In the genomic region with DNA sequence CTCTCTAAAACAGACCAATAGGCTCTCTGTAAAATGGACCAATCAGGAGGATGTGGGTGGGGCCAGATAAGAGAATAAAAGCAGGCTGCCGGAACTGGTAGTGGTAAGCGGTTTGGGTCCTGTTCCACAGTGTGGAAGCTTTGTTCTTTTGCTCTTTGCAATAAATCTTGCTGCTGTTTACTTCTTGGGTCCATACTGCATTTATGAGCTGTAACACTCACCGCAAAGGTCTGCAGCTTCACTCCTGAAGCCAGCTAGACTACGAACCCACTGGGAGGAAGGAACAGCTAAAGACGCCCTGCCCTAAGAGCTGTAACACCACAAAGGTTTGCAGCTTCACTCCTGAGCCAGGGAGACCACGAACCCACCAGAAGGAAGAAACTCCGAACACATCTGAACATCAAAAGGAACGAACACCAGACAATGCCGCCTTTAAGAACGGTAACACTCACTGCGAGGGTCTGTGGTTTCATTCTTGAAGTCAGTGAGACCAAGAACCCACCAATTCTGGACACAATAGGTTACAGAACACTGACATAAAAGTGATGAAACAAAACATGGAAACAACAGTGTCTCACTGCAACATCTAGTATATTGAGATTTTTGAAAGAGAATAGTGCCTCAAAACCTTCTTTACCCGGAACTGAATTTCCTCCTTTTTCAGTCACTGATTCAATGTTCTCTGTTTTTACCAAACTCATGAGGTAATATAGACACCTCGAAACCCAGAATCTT, we compare ENCODE assay signal across 16 cellular contexts. TPM values are rescaled to one million over a fixed set of nuclear protein-coding genes. Genes with fewer than 3 reads are reported as not detected.
DNase-seq lines count a peak whose midpoint lies in the region; ATAC-seq and TF ChIP-seq lines count a peak whose summit lies in the region.
"Had no signal": no experiment of that assay in that cellular context is flagged by ENCODE, and none has a peak within 500 bp of the region (broad histone marks: within the 10 kb centered on the region; RNA-seq: fewer than 3 reads in every experiment).

No MANE protein-coding gene starts in this region.

- H3K4me1 Mint-ChIP-seq in CD8-positive, alpha-beta T cell (ENCODE audit: low read depth), result peaks cover 18% of the 10 kb centered on the region
- H3K4me1 Mint-ChIP-seq in T-helper 2 cell treated with Interferon-gamma antibody and Interleukin-4, amounts not matched to agents 5 μg/mL and 100 μg/mL, for 36 hours (ENCODE audit: low read depth), result peaks cover 13% of the 10 kb centered on the region
- peaks cover 12% of the 10 kb centered on the region for H3K4me1 Mint-ChIP-seq in activated naive CD8-positive, alpha-beta T cell (ENCODE audit: low read depth)

- POLR2A ChIA-PET in CD8-positive, alpha-beta T cell (lab: Charles Lee), result interaction anchor here (1.1 kb wide), 1 partner anchor 28 kb away, joined by 5 read pairs; no protein-coding TSS in a partner anchor

- H3K36me3 Mint-ChIP-seq in CD8-positive, alpha-beta T cell, result no peaks in the 10 kb centered on the region
- H3K36me3 Mint-ChIP-seq in T-helper 2 cell treated with Interferon-gamma antibody and Interleukin-4, amounts not matched to agents 5 μg/mL and 100 μg/mL, for 36 hours (ENCODE audit: low read depth), result peaks cover 5% of the 10 kb centered on the region
- no peaks in the 10 kb centered on the region for H3K36me3 Mint-ChIP-seq in activated naive CD8-positive, alpha-beta T cell

- TF ChIP-seq CTCF in CD8-positive, alpha-beta T cell (IDR thresholded peaks at IDR 0.05), result no peak

- H3K9me3 ChIP-seq in CD8-positive, alpha-beta T cell (ENCODE audit: low read length), result no peaks in the 10 kb centered on the region
- H3K9me3 ChIP-seq: pancreas, SJCRH30, uterus had no signal

- peaks cover 7% of the 10 kb centered on the region for H3K4me1 ChIP-seq in CD8-positive, alpha-beta T cell (ENCODE audit: insufficient read depth, low read length)
- H3K4me1 ChIP-seq: pancreas, uterus had no signal

- H3K27me3 ChIP-seq in CD8-positive, alpha-beta T cell (ENCODE audit: insufficient read depth, low read length), result no peaks in the 10 kb centered on the region
- H3K27me3 ChIP-seq: pancreas, SJCRH30, uterus had no signal

- H3K9me3 Mint-ChIP-seq in CD8-positive, alpha-beta T cell, result peaks cover 4% of the 10 kb centered on the region
- H3K9me3 Mint-ChIP-seq in T-helper 2 cell treated with Interferon-gamma antibody and Interleukin-4, amounts not matched to agents 5 μg/mL and 100 μg/mL, for 36 hours, result no peaks in the 10 kb centered on the region
- H3K9me3 Mint-ChIP-seq in activated naive CD8-positive, alpha-beta T cell (ENCODE audit: low read depth), result no peaks in the 10 kb centered on the region

- intact Hi-C loops in CD8-positive, alpha-beta T cell (cut with DNase I, micrococcal nuclease), result loop anchor here in 1 of 2 experiments (5.0 kb wide), 1 partner anchor 44 kb away; the partner anchor contains the start of gene PLSCR1

- CTCF ChIA-PET in CD8-positive, alpha-beta T cell (lab: Charles Lee), result no interaction called here

- peak; percentile 77 for ATAC-seq in CD8-positive, alpha-beta T cell
- no peak for ATAC-seq in HG02938 (IDR thresholded peaks at IDR 0.05; ENCODE audit: unreplicated experiment)
- ATAC-seq: pancreas had no signal

- peak overlapping the region; percentile 29 for H3K4me3 ChIP-seq in CD8-positive, alpha-beta T cell (ENCODE audit: low read depth, low read length)
- H3K4me3 ChIP-seq: pancreas, SJCRH30, uterus had no signal

- H3K36me3 ChIP-seq in CD8-positive, alpha-beta T cell (ENCODE audit: insufficient read depth, low read length), result no peaks in the 10 kb centered on the region
- H3K36me3 ChIP-seq: pancreas, SJCRH30, uterus had no signal

- H3K27ac ChIP-seq in CD8-positive, alpha-beta T cell (ENCODE audit: low read depth, low read length), result peak overlapping the region; percentile 2
- H3K27ac ChIP-seq: C4-2B, pancreas, SJCRH30, uterus had no signal

- peaks cover 2% of the 10 kb centered on the region for H3K27me3 Mint-ChIP-seq in CD8-positive, alpha-beta T cell (ENCODE audit: low read depth)
- peaks cover 3% of the 10 kb centered on the region for H3K27me3 Mint-ChIP-seq in T-helper 2 cell treated with Interferon-gamma antibody and Interleukin-4, amounts not matched to agents 5 μg/mL and 100 μg/mL, for 36 hours (ENCODE audit: low read depth)
- H3K27me3 Mint-ChIP-seq in activated naive CD8-positive, alpha-beta T cell, result no peaks in the 10 kb centered on the region

- peak overlapping the region; percentile 90 for H3K27ac Mint-ChIP-seq in CD8-positive, alpha-beta T cell
- H3K27ac Mint-ChIP-seq in T-helper 2 cell treated with Interferon-gamma antibody and Interleukin-4, amounts not matched to agents 5 μg/mL and 100 μg/mL, for 36 hours, result peak overlapping the region; percentile 81
- no peak overlapping the region for H3K27ac Mint-ChIP-seq in activated naive CD8-positive, alpha-beta T cell

- peak overlapping the region; percentile 75 for H3K4me3 Mint-ChIP-seq in CD8-positive, alpha-beta T cell
- H3K4me3 Mint-ChIP-seq in T-helper 2 cell treated with Interferon-gamma antibody and Interleukin-4, amounts not matched to agents 5 μg/mL and 100 μg/mL, for 36 hours, result peak overlapping the region; percentile 78
- H3K4me3 Mint-ChIP-seq in activated naive CD8-positive, alpha-beta T cell, result peak overlapping the region; percentile 81

- DNase-seq in CD8-positive, alpha-beta T cell, result peak in 4 of 7 experiments; percentile 11 to 67 (median 24)
- DNase-seq in T-helper 2 cell treated with Interferon-gamma antibody and Interleukin-4, amounts not matched to agents 5 μg/mL and 100 μg/mL, for 36 hours (ENCODE audit: low spot score), result no peak
- peak; percentile 6 for DNase-seq in stimulated activated CD4-positive, alpha-beta T cell treated with anti-CD3 and anti-CD28 coated beads, Interleukin-12 subunit alpha, Interleukin-12 subunit beta, amount 100 ng/mL, for 4 hours
- no peak for DNase-seq in NCI-H1930 (lab: John Stamatoyannopoulos, UW)
- DNase-seq in NCI-H1436 (lab: John Stamatoyannopoulos, UW), result no peak
- DNase-seq: foreskin fibroblast, GF-D8, mesendoderm, NCI-H1092 treated with DMSO at 0.1 percent for 48 hours, NCI-H345, SJCRH30, uterus had no signal

RNA-seq across cellular contexts. Expression of gene PLSCR2, which starts 28.8 kb away (rescaled TPM):
- not detected for total RNA-seq in CD8-positive, alpha-beta T cell
- total RNA-seq: SJCRH30, uterus had no signal

RNA-seq across cellular contexts. Expression of gene PLSCR1, which starts 46.2 kb away (rescaled TPM):
- 1 to 10 TPM; 7.3 to 7.5 TPM for total RNA-seq in CD8-positive, alpha-beta T cell

Comparison
In these comparisons a context has a peak if more than half of its experiments do, and no peak if none do; other contexts are left out.
1. DNase-seq: peak in CD8-positive, alpha-beta T cell (4 of 7) and stimulated activated CD4-positive, alpha-beta T cell treated with anti-CD3 and anti-CD28 coated beads, Interleukin-12 subunit alpha, Interleukin-12 subunit beta, amount 100 ng/mL, for 4 hours (single experiment); none in T-helper 2 cell treated with Interferon-gamma antibody and Interleukin-4, amounts not matched to agents 5 μg/mL and 100 μg/mL, for 36 hours (single experiment), NCI-H1930 (0 of 2) and NCI-H1436 (single experiment).
2. Peak in every context shown above with its lines, with median percentiles within 50 percentile points of each other: H3K4me3 Mint-ChIP-seq.